10 cellular contexts compared by ENCODE assay signal in genomic region chr15:34621675-34622074, GRCh38. TPM values are rescaled to one million over a fixed set of nuclear protein-coding genes. Genes with fewer than 3 reads are reported as not detected.
DNase-seq lines count a peak whose midpoint lies in the region; FAIRE-seq and TF ChIP-seq lines count a peak whose summit lies in the region.
"Had no signal": no experiment of that assay in that cellular context is flagged by ENCODE, and none has a peak within 500 bp of the region (broad histone marks: within the 10 kb centered on the region; RNA-seq: fewer than 3 reads in every experiment).

No MANE protein-coding gene starts in this region.

- CTCF ChIA-PET in GM10248 (lab: Yijun Ruan, JAX) = interaction anchor here (1.1 to 2.5 kb wide), 6 partner anchors 12 to 348 kb away, joined by 3 to 8 read pairs (median 4); partner anchors contain the start of gene AQR
- CTCF ChIA-PET in activated CD4-positive, alpha-beta memory T cell treated with anti-CD3 and anti-CD28 coated beads for 36 hours (lab: Charles Lee) = interaction anchor here (0.6 to 1.2 kb wide), 4 partner anchors 12 to 627 kb away, joined by 3 to 5 read pairs (median 3); no protein-coding TSS in a partner anchor

- FAIRE-seq in A204.1 (lab: Jason Lieb, UNC) = peak; percentile 94

- peaks cover 21% of the 10 kb centered on the region for H3K27me3 Mint-ChIP-seq in activated CD4-positive, alpha-beta memory T cell treated with anti-CD3 and anti-CD28 coated beads for 36 hours

- peaks cover under 1% of the 10 kb centered on the region for H3K9me3 Mint-ChIP-seq in activated CD4-positive, alpha-beta memory T cell treated with anti-CD3 and anti-CD28 coated beads for 36 hours
- H3K9me3 Mint-ChIP-seq: central memory CD8-positive, alpha-beta T cell had no signal

- no peaks in the 10 kb centered on the region for H3K4me1 Mint-ChIP-seq in activated CD4-positive, alpha-beta memory T cell treated with anti-CD3 and anti-CD28 coated beads for 36 hours (ENCODE audit: low read depth)
- H3K4me1 Mint-ChIP-seq: central memory CD8-positive, alpha-beta T cell had no signal

- DNase-seq in GM10248 (ENCODE audit: extremely low spot score) (no peak), RKO (ENCODE audit: low spot score) (peak; percentile 54), fibroblast of pulmonary artery (ENCODE audit: low read depth) (peak; percentile 24), occipital lobe (lab: John Stamatoyannopoulos, UW) (no peak), COLO668 (lab: John Stamatoyannopoulos, UW; ENCODE audit: unreplicated experiment) (no peak), NCI-H510A (lab: John Stamatoyannopoulos, UW) (no peak)
- DNase-seq in activated CD4-positive, alpha-beta memory T cell treated with anti-CD3 and anti-CD28 coated beads for 36 hours = no peak
- DNase-seq: naive thymus-derived CD4-positive, alpha-beta T cell had no signal

- no peak overlapping the region for H3K27ac Mint-ChIP-seq in activated CD4-positive, alpha-beta memory T cell treated with anti-CD3 and anti-CD28 coated beads for 36 hours
- H3K27ac Mint-ChIP-seq: naive thymus-derived CD4-positive, alpha-beta T cell had no signal

- POLR2A ChIA-PET in GM10248 (lab: Yijun Ruan, JAX) = no interaction called here
- POLR2A ChIA-PET in activated CD4-positive, alpha-beta memory T cell treated with anti-CD3 and anti-CD28 coated beads for 36 hours (lab: Charles Lee) = no interaction called here

- no peak overlapping the region for H3K4me3 ChIP-seq in fibroblast of pulmonary artery (replicated peaks; ENCODE audit: low read depth, low read length)

- no peaks in the 10 kb centered on the region for H3K36me3 Mint-ChIP-seq in activated CD4-positive, alpha-beta memory T cell treated with anti-CD3 and anti-CD28 coated beads for 36 hours
- H3K36me3 Mint-ChIP-seq: naive thymus-derived CD4-positive, alpha-beta T cell had no signal

- H3K4me3 Mint-ChIP-seq in activated CD4-positive, alpha-beta memory T cell treated with anti-CD3 and anti-CD28 coated beads for 36 hours = no peak overlapping the region
- H3K4me3 Mint-ChIP-seq: central memory CD8-positive, alpha-beta T cell; naive thymus-derived CD4-positive, alpha-beta T cell had no signal

- TF ChIP-seq CTCF in GM10248 (IDR thresholded peaks at IDR 0.05; ENCODE audit: control extremely low read depth, extremely low read depth, low read depth, missing control alignments) = peak; percentile 61
- TF ChIP-seq CTCF in fibroblast of pulmonary artery (IDR thresholded peaks at IDR 0.05; ENCODE audit: low read length, missing control alignments) = peak; percentile 13

- intact Hi-C loops in activated CD4-positive, alpha-beta memory T cell treated with anti-CD3 and anti-CD28 coated beads for 36 hours (cut with micrococcal nuclease) = loop anchor here (1.0 to 10.0 kb wide), 2 partner anchors 63 to 299 kb away; no protein-coding TSS in a partner anchor

RNA-seq across cellular contexts. Expression of gene GOLGA8B, which starts 38.2 kb away (rescaled TPM):
- total RNA-seq in occipital lobe = 39.9 TPM
- 100 to 1,000 TPM in 1 of 2 experiments, 10 to 100 TPM in 1; 85.2 to 103 TPM for total RNA-seq in activated CD4-positive, alpha-beta memory T cell treated with anti-CD3 and anti-CD28 coated beads for 36 hours

Comparison
In these comparisons a context has a peak if more than half of its experiments do, and no peak if none do; other contexts are left out.
1. DNase-seq: peak in RKO (single experiment) and fibroblast of pulmonary artery (single experiment); none in GM10248 (single experiment), occipital lobe (single experiment), COLO668 (single experiment), NCI-H510A (single experiment) and activated CD4-positive, alpha-beta memory T cell treated with anti-CD3 and anti-CD28 coated beads for 36 hours (single experiment).